ENCODE assay signal across 12 cellular contexts in genomic region chr17:73203135-73203787, GRCh38. TPM values are rescaled to one million over a fixed set of nuclear protein-coding genes. Genes with fewer than 3 reads are reported as not detected.
DNase-seq lines count a peak whose midpoint lies in the region; ATAC-seq and TF ChIP-seq lines count a peak whose summit lies in the region.
"Had no signal": no experiment of that assay in that cellular context is flagged by ENCODE, and none has a peak within 500 bp of the region (broad histone marks: within the 10 kb centered on the region; RNA-seq: fewer than 3 reads in every experiment).

No MANE protein-coding gene starts in this region.

- CTCF ChIA-PET in activated naive CD4-positive, alpha-beta T cell treated with anti-CD3 and anti-CD28 coated beads for 36 hours (lab: Charles Lee) = interaction anchor here (0.8 to 1.1 kb wide), 3 partner anchors 475 to 646 kb away, joined by 3 read pairs; no protein-coding TSS in a partner anchor

- 42% methylated on average over 8 of the region's 8 CpGs for WGBS in thymus

- peaks cover 57% of the 10 kb centered on the region for H3K36me3 Mint-ChIP-seq in activated naive CD4-positive, alpha-beta T cell treated with anti-CD3 and anti-CD28 coated beads for 36 hours (ENCODE audit: low read depth)
- peaks cover 100% of the 10 kb centered on the region for H3K36me3 Mint-ChIP-seq in activated T-helper 17 cell treated with anti-CD3 and anti-CD28 coated beads, Interleukin-2, amount 50 U/mL, for 72 hours (ENCODE audit: low read depth)

- no peaks in the 10 kb centered on the region for H3K9me3 Mint-ChIP-seq in activated naive CD4-positive, alpha-beta T cell treated with anti-CD3 and anti-CD28 coated beads for 36 hours
- no peaks in the 10 kb centered on the region for H3K9me3 Mint-ChIP-seq in activated T-helper 17 cell treated with anti-CD3 and anti-CD28 coated beads, Interleukin-2, amount 50 U/mL, for 72 hours

- no peaks in the 10 kb centered on the region for H3K9me3 ChIP-seq in thymus (ENCODE audit: control insufficient read depth)

- TF ChIP-seq CTCF in brain microvascular endothelial cell (IDR thresholded peaks at IDR 0.05; ENCODE audit: low read depth, low read length, missing control alignments) = no peak
- no peak for TF ChIP-seq CTCF in GM10266 (IDR thresholded peaks at IDR 0.05; ENCODE audit: control insufficient read depth, insufficient read depth, low read depth, missing control alignments)

- peak overlapping the region; percentile 38 for H3K4me3 Mint-ChIP-seq in activated naive CD4-positive, alpha-beta T cell treated with anti-CD3 and anti-CD28 coated beads for 36 hours
- peak overlapping the region; percentile 23 for H3K4me3 Mint-ChIP-seq in activated T-helper 17 cell treated with anti-CD3 and anti-CD28 coated beads, Interleukin-2, amount 50 U/mL, for 72 hours

- H3K27ac ChIP-seq in thymus (ENCODE audit: low read depth) (peak overlapping the region; percentile 48), brain microvascular endothelial cell (no peak overlapping the region)

- in situ Hi-C loops in brain microvascular endothelial cell (cut with HindIII; ENCODE audit: low pct_ligation_motif_present, low sequenced_read_pairs) = no loop called here

- H3K36me3 ChIP-seq in thymus (ENCODE audit: control insufficient read depth, insufficient read depth) = peaks cover 82% of the 10 kb centered on the region
- H3K36me3 ChIP-seq in brain microvascular endothelial cell (replicated peaks) = peaks cover 84% of the 10 kb centered on the region

- peaks cover 22% of the 10 kb centered on the region for H3K4me1 Mint-ChIP-seq in activated naive CD4-positive, alpha-beta T cell treated with anti-CD3 and anti-CD28 coated beads for 36 hours (ENCODE audit: low read depth)
- H3K4me1 Mint-ChIP-seq in activated T-helper 17 cell treated with anti-CD3 and anti-CD28 coated beads, Interleukin-2, amount 50 U/mL, for 72 hours = peaks cover 11% of the 10 kb centered on the region

- H3K27me3 Mint-ChIP-seq in activated naive CD4-positive, alpha-beta T cell treated with anti-CD3 and anti-CD28 coated beads for 36 hours (ENCODE audit: low read depth) = no peaks in the 10 kb centered on the region
- no peaks in the 10 kb centered on the region for H3K27me3 Mint-ChIP-seq in activated T-helper 17 cell treated with anti-CD3 and anti-CD28 coated beads, Interleukin-2, amount 50 U/mL, for 72 hours

- H3K4me3 ChIP-seq in thymus (ENCODE audit: low read length) (no peak overlapping the region), brain microvascular endothelial cell (ENCODE audit: low read depth, low read length) (no peak overlapping the region)

- peak; percentile 46 for DNase-seq in activated naive CD4-positive, alpha-beta T cell treated with anti-CD3 and anti-CD28 coated beads for 36 hours
- no peak for DNase-seq in activated naive CD4-positive, alpha-beta T cell (lab: John Stamatoyannopoulos, UW)
- DNase-seq in left kidney (ENCODE audit: low read depth, low spot score) (peak; percentile 65), brain microvascular endothelial cell (no peak), GM10266 (ENCODE audit: extremely low spot score) (no peak)
- DNase-seq in stimulated activated CD4-positive, alpha-beta T cell treated with anti-CD3 and anti-CD28 coated beads, Interleukin-4, amount 100 ng/mL, for 4 hours = no peak

- H3K4me1 ChIP-seq in thymus (ENCODE audit: control insufficient read depth, insufficient read depth, low read length) = no peaks in the 10 kb centered on the region

- intact Hi-C loops in activated naive CD4-positive, alpha-beta T cell treated with anti-CD3 and anti-CD28 coated beads for 36 hours (cut with micrococcal nuclease) = loop anchor here (1.0 kb wide), 1 partner anchor 10 kb away; the partner anchor contains the start of gene COG1

- ATAC-seq in activated T-helper 17 cell treated with anti-CD3 and anti-CD28 coated beads, Interleukin-2, amount 50 U/mL, for 72 hours (replicated peaks) = peak; percentile 44

- H3K27ac Mint-ChIP-seq in activated naive CD4-positive, alpha-beta T cell treated with anti-CD3 and anti-CD28 coated beads for 36 hours = peak overlapping the region; percentile 87
- peak overlapping the region; percentile 79 for H3K27ac Mint-ChIP-seq in activated T-helper 17 cell treated with anti-CD3 and anti-CD28 coated beads, Interleukin-2, amount 50 U/mL, for 72 hours

- H3K27me3 ChIP-seq in thymus (ENCODE audit: control insufficient read depth, insufficient read depth) (no peaks in the 10 kb centered on the region), brain microvascular endothelial cell (replicated peaks) (no peaks in the 10 kb centered on the region)

RNA-seq across cellular contexts. Expression of gene COG1, which starts 10.4 kb away (rescaled TPM):
- 10 to 100 TPM; 31.4 to 32.1 TPM for total RNA-seq in activated naive CD4-positive, alpha-beta T cell treated with anti-CD3 and anti-CD28 coated beads for 36 hours
- total RNA-seq in activated T-helper 17 cell treated with anti-CD3 and anti-CD28 coated beads, Interleukin-2, amount 50 U/mL, for 72 hours = 10 to 100 TPM; 22.5 to 27.3 TPM
- 15.7 TPM for polyA plus RNA-seq in thymus

RNA-seq across cellular contexts. Expression of gene SSTR2, which starts 38.5 kb away (rescaled TPM):
- not detected for total RNA-seq in activated naive CD4-positive, alpha-beta T cell treated with anti-CD3 and anti-CD28 coated beads for 36 hours
- total RNA-seq in activated T-helper 17 cell treated with anti-CD3 and anti-CD28 coated beads, Interleukin-2, amount 50 U/mL, for 72 hours = under 1 TPM; 0.04 to 0.90 TPM
- 0.71 TPM for polyA plus RNA-seq in thymus
- polyA plus RNA-seq: BJ had no signal

RNA-seq across cellular contexts. Expression of gene CPSF4L, which starts 58.4 kb away (rescaled TPM):
- total RNA-seq in activated naive CD4-positive, alpha-beta T cell treated with anti-CD3 and anti-CD28 coated beads for 36 hours = not detected
- not detected for total RNA-seq in activated T-helper 17 cell treated with anti-CD3 and anti-CD28 coated beads, Interleukin-2, amount 50 U/mL, for 72 hours
- not detected for polyA plus RNA-seq in thymus
- total RNA-seq: frontal cortex, LHCN-M2, subcutaneous adipose tissue had no signal

Comparison
In these comparisons a context has a peak if more than half of its experiments do, and no peak if none do; other contexts are left out.
1. DNase-seq: peak in activated naive CD4-positive, alpha-beta T cell treated with anti-CD3 and anti-CD28 coated beads for 36 hours (single experiment) and left kidney (single experiment); none in activated naive CD4-positive, alpha-beta T cell (0 of 4), brain microvascular endothelial cell (single experiment), stimulated activated CD4-positive, alpha-beta T cell treated with anti-CD3 and anti-CD28 coated beads, Interleukin-4, amount 100 ng/mL, for 4 hours (0 of 2) and GM10266 (single experiment).